21 cellular contexts compared by ENCODE assay signal in the genomic region with DNA sequence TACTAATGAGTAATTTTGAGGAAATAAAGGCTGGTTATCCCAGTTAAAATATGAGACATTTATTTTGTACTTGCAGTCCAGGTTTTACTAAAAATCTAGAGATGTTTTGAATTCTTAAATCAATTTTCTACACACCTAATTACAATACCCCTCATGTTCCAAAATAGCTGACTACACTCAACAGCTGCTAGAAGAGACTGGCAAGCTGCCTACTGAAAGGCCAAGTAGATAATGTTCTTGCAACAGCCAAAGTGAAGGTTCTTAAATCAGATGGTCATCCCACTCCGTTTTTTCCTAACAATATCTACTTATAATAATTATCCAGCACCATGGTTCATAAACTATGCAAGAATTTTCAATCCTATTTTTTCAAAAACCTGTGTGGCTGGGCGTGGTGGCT.
DNase-seq lines count a peak whose midpoint lies in the region; ATAC-seq and TF ChIP-seq lines count a peak whose summit lies in the region.
"Had no signal": no experiment of that assay in that cellular context is flagged by ENCODE, and none has a peak within 500 bp of the region (broad histone marks: within the 10 kb centered on the region; RNA-seq: fewer than 3 reads in every experiment).

No MANE protein-coding gene starts in this region.

- ATAC-seq in GM21367 (IDR thresholded peaks at IDR 0.05; ENCODE audit: unreplicated experiment): no peak
- ATAC-seq: activated T-helper 17 cell treated with anti-CD3 and anti-CD28 coated beads, Interleukin-2, amount 50 U/mL, for 72 hours; Panc1 had no signal

- H3K4me1 ChIP-seq in adipocyte (ENCODE audit: control insufficient read depth, insufficient read depth, low read length) (no peaks in the 10 kb centered on the region), vagina (no peaks in the 10 kb centered on the region)

- H3K4me3 ChIP-seq in adipocyte (ENCODE audit: low read length) (no peak overlapping the region), vagina (no peak overlapping the region)
- H3K4me3 ChIP-seq: tibial nerve had no signal

- no peaks in the 10 kb centered on the region for H3K36me3 ChIP-seq in adipocyte (ENCODE audit: control insufficient read depth, insufficient read depth, low read length, severe bottlenecking)
- H3K36me3 ChIP-seq in vagina: no peaks in the 10 kb centered on the region
- H3K36me3 ChIP-seq: tibial nerve had no signal

- peak; percentile 69 for DNase-seq in LHCN-M2 (ENCODE audit: low read depth)
- DNase-seq in adipocyte (ENCODE audit: low read depth): peak; percentile 9
- peak; percentile 27 for DNase-seq in fibroblast of peridontal ligament (ENCODE audit: extremely low read depth)
- peak; percentile 21 for DNase-seq in medulla oblongata (ENCODE audit: extremely low spot score)
- DNase-seq in T1000 (lab: John Stamatoyannopoulos, UW): no peak
- no peak for DNase-seq in HK-2 (ENCODE audit: unreplicated experiment)
- no peak for DNase-seq in vagina (ENCODE audit: extremely low spot score in 2 of 2)
- DNase-seq: activated CD4-positive, alpha-beta T cell treated with anti-CD3 and anti-CD28 coated beads, Interleukin-2, amount 10 ng/mL, durations not matched to agents 7 days and 5 days; CD4-positive, CD25-positive, alpha-beta regulatory T cell; DMS153; KBM-7; mesenchymal stem cell; naive B cell; NCI-H1930; occipital lobe; retina; stimulated activated CD4-positive, alpha-beta T cell treated with anti-CD3 and anti-CD28 coated beads, Interleukin-12 subunit alpha, Interleukin-12 subunit beta, amount 100 ng/mL, for 4 hours had no signal

- no peaks in the 10 kb centered on the region for H3K9me3 ChIP-seq in adipocyte (ENCODE audit: control insufficient read depth, low read length)
- no peaks in the 10 kb centered on the region for H3K9me3 ChIP-seq in vagina
- H3K9me3 ChIP-seq: tibial nerve had no signal

- TF ChIP-seq CTCF in vagina (IDR thresholded peaks at IDR 0.05): no peak

- H3K9ac ChIP-seq in adipocyte (ENCODE audit: low read length): no peak overlapping the region

- intact Hi-C loops in vagina (cut with DNase I): no loop called here

- no peak overlapping the region for H3K27ac ChIP-seq in vagina
- H3K27ac ChIP-seq: tibial nerve had no signal

- H3K27me3 ChIP-seq in adipocyte (replicated peaks; ENCODE audit: control insufficient read depth, insufficient read depth, low read length) (no peaks in the 10 kb centered on the region), vagina (no peaks in the 10 kb centered on the region)
- H3K27me3 ChIP-seq: tibial nerve had no signal

- TF ChIP-seq POLR2A in vagina (IDR thresholded peaks at IDR 0.05): no peak

Comparison
In these comparisons a context has a peak if more than half of its experiments do, and no peak if none do; other contexts are left out.
1. DNase-seq: peak in LHCN-M2 (single experiment), adipocyte (single experiment), fibroblast of peridontal ligament (single experiment) and medulla oblongata (single experiment); none in T1000 (single experiment), HK-2 (single experiment) and vagina (0 of 2).